18 cellular contexts compared by ENCODE assay signal in the genomic region with DNA sequence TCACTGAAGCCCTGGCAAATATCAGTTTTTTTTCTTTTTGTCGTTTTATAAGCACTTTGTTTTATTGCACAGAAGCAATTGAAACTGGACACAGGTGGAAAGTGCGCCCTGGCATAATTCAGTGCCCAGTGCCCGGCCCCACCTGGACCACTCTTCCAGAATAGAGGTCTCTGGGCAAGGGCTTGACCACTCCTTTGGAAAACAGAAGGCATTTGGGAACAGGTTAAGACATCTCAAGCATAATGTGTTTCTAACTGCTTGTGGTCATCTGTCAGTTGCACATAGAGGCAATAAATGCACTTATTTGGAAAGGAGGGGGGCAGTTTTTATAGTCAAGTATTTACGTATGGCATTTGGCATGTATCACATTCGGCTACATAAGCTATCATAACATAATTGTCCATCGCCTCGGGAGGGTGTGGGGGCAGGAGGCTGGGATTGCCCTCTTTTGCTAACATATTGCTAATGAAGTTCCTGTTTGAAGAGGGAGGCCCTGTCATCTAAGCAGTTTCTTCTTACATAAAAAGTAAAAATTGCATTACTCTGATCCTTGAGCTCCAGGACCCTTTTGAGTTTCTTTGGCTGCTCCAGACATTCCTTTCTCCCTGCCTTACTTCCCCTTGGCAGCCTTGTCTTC. TPM values are rescaled to one million over a fixed set of nuclear protein-coding genes. Genes with fewer than 3 reads are reported as not detected.
DNase-seq lines count a peak whose midpoint lies in the region; ATAC-seq and TF ChIP-seq lines count a peak whose summit lies in the region.
"Had no signal": no experiment of that assay in that cellular context is flagged by ENCODE, and none has a peak within 500 bp of the region (broad histone marks: within the 10 kb centered on the region; RNA-seq: fewer than 3 reads in every experiment).

No MANE protein-coding gene starts in this region.

- peaks cover 0 to 12% (median 0%) of the 10 kb centered on the region in 11 experiments; a peak in 2 of 22 replicates for H3K36me3 ChIP-seq in BLaER1 treated with 17β-estradiol and CSF1 and Interleukin-3, amounts not matched to agents 10 nM and 100 nM
- H3K36me3 ChIP-seq in DND-41 (ENCODE audit: insufficient read depth, low read length), result peaks cover 10% of the 10 kb centered on the region; the same call in 1 of the 2 replicates
- H3K36me3 ChIP-seq: left lung, thoracic aorta had no signal

- peak overlapping the region in 1 of 11 experiments; percentile 53; a peak in 1 of 22 replicates for H3K27ac ChIP-seq in BLaER1 treated with 17β-estradiol and CSF1 and Interleukin-3, amounts not matched to agents 10 nM and 100 nM
- peak overlapping the region; percentile 74 for H3K27ac ChIP-seq in DND-41 (ENCODE audit: low read length)
- H3K27ac ChIP-seq: left lung, thoracic aorta had no signal

- no peak for TF ChIP-seq CTCF in DND-41 (IDR thresholded peaks at IDR 0.05; ENCODE audit: borderline replicate concordance, extremely low read depth, low read length, poor library complexity, severe bottlenecking)
- TF ChIP-seq CTCF in omental fat pad (IDR thresholded peaks at IDR 0.05), result no peak

- H3K27me3 ChIP-seq in BLaER1 treated with 17β-estradiol and CSF1 and Interleukin-3, amounts not matched to agents 10 nM and 100 nM, result no peaks in the 10 kb centered on the region
- H3K27me3 ChIP-seq in DND-41 (ENCODE audit: insufficient read depth, low read length, poor library complexity), result no peaks in the 10 kb centered on the region
- H3K27me3 ChIP-seq: left lung had no signal

- peaks cover 61% of the 10 kb centered on the region for H3K4me1 Mint-ChIP-seq in activated T-helper 1 cell treated with anti-CD3 and anti-CD28 coated beads, Interleukin-12 subunit alpha, Interleukin-12 subunit beta, Interleukin-2, Interleukin-4 antibody, amounts not matched to agents 30 ng/mL and 10 ng/mL and 1 ng/mL, durations not matched to agents 14 hours and 24 hours and 36 hours (ENCODE audit: low read depth)
- H3K4me1 Mint-ChIP-seq in memory B cell, result peaks cover 33% of the 10 kb centered on the region

- DNase-seq in DND-41, result no peak
- DNase-seq in activated T-helper 1 cell treated with anti-CD3 and anti-CD28 coated beads, Interleukin-12 subunit alpha, Interleukin-12 subunit beta, Interleukin-2, Interleukin-4 antibody, amounts not matched to agents 30 ng/mL and 10 ng/mL and 1 ng/mL, durations not matched to agents 14 hours and 24 hours and 36 hours (ENCODE audit: low spot score), result no peak
- no peak for DNase-seq in memory B cell (ENCODE audit: low spot score in 2 of 2)
- DNase-seq in iPS-NIHi11 (ENCODE audit: low spot score), result no peak
- no peak for DNase-seq in omental fat pad (ENCODE audit: low spot score)
- DNase-seq in COR-L47 (lab: John Stamatoyannopoulos, UW), result no peak
- DNase-seq in NCI-H524 treated with DMSO at 0.1 percent for 48 hours (lab: John Stamatoyannopoulos, UW), result no peak
- DNase-seq: amygdala, EL, hippocampal formation, left lung, NCI-H1694, NCI-H69 had no signal

- H2AFZ ChIP-seq in DND-41 (ENCODE audit: low read depth, low read length), result peak overlapping the region; percentile 2; the same call in 1 of the 2 replicates

- H3K79me2 ChIP-seq in DND-41 (ENCODE audit: insufficient read depth, low read length), result no peaks in the 10 kb centered on the region

- peaks cover 32 to 43% (median 36%) of the 10 kb centered on the region in 11 experiments for H3K9me3 ChIP-seq in BLaER1 treated with 17β-estradiol and CSF1 and Interleukin-3, amounts not matched to agents 10 nM and 100 nM (replicated peaks in 1 of 11)
- peaks cover 33% of the 10 kb centered on the region for H3K9me3 ChIP-seq in DND-41 (ENCODE audit: insufficient read depth, low read length, severe bottlenecking)

- no peak overlapping the region; a peak in 1 of 22 replicates for H3K9ac ChIP-seq in BLaER1 treated with 17β-estradiol and CSF1 and Interleukin-3, amounts not matched to agents 10 nM and 100 nM
- no peak overlapping the region for H3K9ac ChIP-seq in DND-41 (ENCODE audit: low read depth, low read length)

- H3K4me3 Mint-ChIP-seq in activated T-helper 1 cell treated with anti-CD3 and anti-CD28 coated beads, Interleukin-12 subunit alpha, Interleukin-12 subunit beta, Interleukin-2, Interleukin-4 antibody, amounts not matched to agents 30 ng/mL and 10 ng/mL and 1 ng/mL, durations not matched to agents 14 hours and 24 hours and 36 hours, result peak overlapping the region; percentile 66
- no peak overlapping the region for H3K4me3 Mint-ChIP-seq in memory B cell

- H3K27ac Mint-ChIP-seq in activated T-helper 1 cell treated with anti-CD3 and anti-CD28 coated beads, Interleukin-12 subunit alpha, Interleukin-12 subunit beta, Interleukin-2, Interleukin-4 antibody, amounts not matched to agents 30 ng/mL and 10 ng/mL and 1 ng/mL, durations not matched to agents 14 hours and 24 hours and 36 hours, result peak overlapping the region; percentile 99
- peak overlapping the region; percentile 96 for H3K27ac Mint-ChIP-seq in memory B cell

- no peaks in the 10 kb centered on the region for H3K27me3 Mint-ChIP-seq in activated T-helper 1 cell treated with anti-CD3 and anti-CD28 coated beads, Interleukin-12 subunit alpha, Interleukin-12 subunit beta, Interleukin-2, Interleukin-4 antibody, amounts not matched to agents 30 ng/mL and 10 ng/mL and 1 ng/mL, durations not matched to agents 14 hours and 24 hours and 36 hours (ENCODE audit: insufficient read depth)
- H3K27me3 Mint-ChIP-seq in memory B cell, result no peaks in the 10 kb centered on the region

- no peak for ATAC-seq in DND-41 (ENCODE audit: insufficient read depth, low read depth)
- ATAC-seq in memory B cell (ENCODE audit: low read depth), result no peak
- no peak for ATAC-seq in omental fat pad (ENCODE audit: low FRiP score)
- ATAC-seq: K562, left lung had no signal

- intact Hi-C loops in activated T-helper 1 cell treated with anti-CD3 and anti-CD28 coated beads, Interleukin-12 subunit alpha, Interleukin-12 subunit beta, Interleukin-2, Interleukin-4 antibody, amounts not matched to agents 30 ng/mL and 10 ng/mL and 1 ng/mL, durations not matched to agents 14 hours and 24 hours and 36 hours (cut with micrococcal nuclease), result loop anchor here (2.0 to 10.0 kb wide), 5 partner anchors 183 to 925 kb away; partner anchors contain the start of gene TRIM45

- H3K4me3 ChIP-seq in BLaER1 treated with 17β-estradiol and CSF1 and Interleukin-3, amounts not matched to agents 10 nM and 100 nM, result no peak overlapping the region
- no peak overlapping the region for H3K4me3 ChIP-seq in DND-41 (ENCODE audit: low read depth in 1 of 2, low read length in 2 of 2)
- H3K4me3 ChIP-seq: K562, left lung, thoracic aorta had no signal

- H3K4me1 ChIP-seq in BLaER1 treated with 17β-estradiol and CSF1 and Interleukin-3, amounts not matched to agents 10 nM and 100 nM, result peaks cover 23 to 44% (median 35%) of the 10 kb centered on the region in 10 experiments
- H3K4me1 ChIP-seq in DND-41 (ENCODE audit: insufficient read depth, low read length), result peaks cover 32% of the 10 kb centered on the region
- H3K4me1 ChIP-seq: left lung had no signal

- peaks cover 29% of the 10 kb centered on the region for H3K36me3 Mint-ChIP-seq in activated T-helper 1 cell treated with anti-CD3 and anti-CD28 coated beads, Interleukin-12 subunit alpha, Interleukin-12 subunit beta, Interleukin-2, Interleukin-4 antibody, amounts not matched to agents 30 ng/mL and 10 ng/mL and 1 ng/mL, durations not matched to agents 14 hours and 24 hours and 36 hours (ENCODE audit: low read depth)
- H3K36me3 Mint-ChIP-seq in memory B cell, result peaks cover 7% of the 10 kb centered on the region

- no peaks in the 10 kb centered on the region for H4K20me1 ChIP-seq in BLaER1 treated with 17β-estradiol and CSF1 and Interleukin-3, amounts not matched to agents 10 nM and 100 nM
- H4K20me1 ChIP-seq in DND-41 (ENCODE audit: insufficient read depth, low read length), result no peaks in the 10 kb centered on the region

- H3K4me2 ChIP-seq in BLaER1 treated with 17β-estradiol and CSF1 and Interleukin-3, amounts not matched to agents 10 nM and 100 nM, result peak overlapping the region in 10 of 11 experiments; percentile 9 to 75 (median 50); a peak in 13 of 22 replicates
- H3K4me2 ChIP-seq in DND-41 (ENCODE audit: insufficient read depth, low read length), result no peak overlapping the region

- peaks cover 30% of the 10 kb centered on the region for H3K9me3 Mint-ChIP-seq in activated T-helper 1 cell treated with anti-CD3 and anti-CD28 coated beads, Interleukin-12 subunit alpha, Interleukin-12 subunit beta, Interleukin-2, Interleukin-4 antibody, amounts not matched to agents 30 ng/mL and 10 ng/mL and 1 ng/mL, durations not matched to agents 14 hours and 24 hours and 36 hours
- peaks cover 10% of the 10 kb centered on the region for H3K9me3 Mint-ChIP-seq in memory B cell

RNA-seq across cellular contexts. Expression of gene CD2, which starts 14.7 kb away (rescaled TPM):
- total RNA-seq in activated T-helper 1 cell treated with anti-CD3 and anti-CD28 coated beads, Interleukin-12 subunit alpha, Interleukin-12 subunit beta, Interleukin-2, Interleukin-4 antibody, amounts not matched to agents 30 ng/mL and 10 ng/mL and 1 ng/mL, durations not matched to agents 14 hours and 24 hours and 36 hours, result 651 and 685 TPM in 2 replicates
- total RNA-seq in omental fat pad, result 1 to 10 TPM; 1.8 to 3.4 (median 2.6) TPM
- total RNA-seq: pulmonary artery endothelial cell, RPMI7951 had no signal

Comparison
In these comparisons a context has a peak if more than half of its experiments do, and no peak if none do; other contexts are left out.
1. RNA of gene CD2, which starts 14.7 kb away (total RNA-seq): 651 to 685 TPM in activated T-helper 1 cell treated with anti-CD3 and anti-CD28 coated beads, Interleukin-12 subunit alpha, Interleukin-12 subunit beta, Interleukin-2, Interleukin-4 antibody, amounts not matched to agents 30 ng/mL and 10 ng/mL and 1 ng/mL, durations not matched to agents 14 hours and 24 hours and 36 hours; 1.8 to 3.4 TPM in omental fat pad; every median in the first group is over 100 times any median in the second.